ENCODE assay signal across 8 cellular contexts in genomic region chr15:57213783-57214366, GRCh38.
DNase-seq lines count a peak whose midpoint lies in the region; ATAC-seq and TF ChIP-seq lines count a peak whose summit lies in the region.

No MANE protein-coding gene starts in this region.

- H2AFZ ChIP-seq in osteoblast (ENCODE audit: low read length) = no peak overlapping the region

- peak overlapping the region; percentile 25 for H3K27ac Mint-ChIP-seq in Calu3 (ENCODE audit: unreplicated experiment)
- no peak overlapping the region for H3K27ac Mint-ChIP-seq in activated T-helper 2 cell treated with anti-CD3 and anti-CD28 coated beads, Interferon-gamma antibody, Interleukin-2, Interleukin-4, amounts not matched to agents 10 μg/mL and 5 μg/mL and 100 μg/mL, durations not matched to agents 14 hours and 24 hours and 36 hours

- no peak overlapping the region for H3K4me3 Mint-ChIP-seq in Calu3 (ENCODE audit: low read depth, unreplicated experiment)
- H3K4me3 Mint-ChIP-seq in activated T-helper 2 cell treated with anti-CD3 and anti-CD28 coated beads, Interferon-gamma antibody, Interleukin-2, Interleukin-4, amounts not matched to agents 10 μg/mL and 5 μg/mL and 100 μg/mL, durations not matched to agents 14 hours and 24 hours and 36 hours (ENCODE audit: low read depth) = no peak overlapping the region

- no peaks in the 10 kb centered on the region for H4K20me1 ChIP-seq in osteoblast (ENCODE audit: insufficient read depth, low read length)

- DNase-seq in Calu3 = no peak
- peak; percentile 85 for DNase-seq in OCI-M1 (lab: John Stamatoyannopoulos, UW)
- DNase-seq in esophagus squamous epithelium (lab: John Stamatoyannopoulos, UW) = no peak
- DNase-seq in osteoblast (ENCODE audit: insufficient read length, low spot score, missing footprints) = no peak
- DNase-seq in SKM-1 (lab: John Stamatoyannopoulos, UW; ENCODE audit: unreplicated experiment) = no peak
- DNase-seq in stomach = no peak
- no peak for DNase-seq in activated T-helper 2 cell treated with anti-CD3 and anti-CD28 coated beads, Interferon-gamma antibody, Interleukin-2, Interleukin-4, amounts not matched to agents 10 μg/mL and 5 μg/mL and 100 μg/mL, durations not matched to agents 14 hours and 24 hours and 36 hours (ENCODE audit: low spot score)

- no peaks in the 10 kb centered on the region for H3K9me3 ChIP-seq in esophagus squamous epithelium
- H3K9me3 ChIP-seq in osteoblast (ENCODE audit: low read depth, low read length) = no peaks in the 10 kb centered on the region
- no peaks in the 10 kb centered on the region for H3K9me3 ChIP-seq in stomach

- H3K4me1 Mint-ChIP-seq in Calu3 (ENCODE audit: low read depth, unreplicated experiment) = peaks cover 50% of the 10 kb centered on the region
- peaks cover 2% of the 10 kb centered on the region for H3K4me1 Mint-ChIP-seq in activated T-helper 2 cell treated with anti-CD3 and anti-CD28 coated beads, Interferon-gamma antibody, Interleukin-2, Interleukin-4, amounts not matched to agents 10 μg/mL and 5 μg/mL and 100 μg/mL, durations not matched to agents 14 hours and 24 hours and 36 hours (ENCODE audit: low read depth)

- no peaks in the 10 kb centered on the region for H3K9me3 Mint-ChIP-seq in Calu3 (ENCODE audit: low read depth, unreplicated experiment)
- H3K9me3 Mint-ChIP-seq in activated T-helper 2 cell treated with anti-CD3 and anti-CD28 coated beads, Interferon-gamma antibody, Interleukin-2, Interleukin-4, amounts not matched to agents 10 μg/mL and 5 μg/mL and 100 μg/mL, durations not matched to agents 14 hours and 24 hours and 36 hours = no peaks in the 10 kb centered on the region

- no peak overlapping the region for H3K4me3 ChIP-seq in esophagus squamous epithelium
- H3K4me3 ChIP-seq in osteoblast (ENCODE audit: insufficient read depth, low read length) = no peak overlapping the region
- no peak overlapping the region for H3K4me3 ChIP-seq in stomach

- CTCF ChIA-PET in Calu3 (lab: Charles Lee) = interaction anchor here (0.7 to 1.9 kb wide), 7 partner anchors 60 to 392 kb away, joined by 3 to 12 read pairs (median 4); partner anchors contain the start of gene TCF12

- H3K79me2 ChIP-seq in osteoblast (ENCODE audit: insufficient read depth, low read length) = peaks cover 18% of the 10 kb centered on the region

- no peak overlapping the region for H3K27ac ChIP-seq in esophagus squamous epithelium
- peak overlapping the region; percentile 17 for H3K27ac ChIP-seq in osteoblast (ENCODE audit: low read depth, low read length)
- H3K27ac ChIP-seq in stomach = no peak overlapping the region

- H3K36me3 ChIP-seq in esophagus squamous epithelium = no peaks in the 10 kb centered on the region
- H3K36me3 ChIP-seq in osteoblast (ENCODE audit: insufficient read depth, low read length) = no peaks in the 10 kb centered on the region
- H3K36me3 ChIP-seq in stomach = no peaks in the 10 kb centered on the region

- H3K27me3 ChIP-seq in esophagus squamous epithelium (no peaks in the 10 kb centered on the region), osteoblast (ENCODE audit: insufficient read depth, low read length) (no peaks in the 10 kb centered on the region), stomach (no peaks in the 10 kb centered on the region)

- no TSS peak for BruUV-seq in Calu3 (replicated peaks; lab: Mats Ljungman, UMichigan)

- TF ChIP-seq POLR2A in esophagus squamous epithelium (IDR thresholded peaks at IDR 0.05) (no peak), stomach (IDR thresholded peaks at IDR 0.05) (no peak)

- H3K36me3 Mint-ChIP-seq in Calu3 (ENCODE audit: insufficient read depth, unreplicated experiment) = no peaks in the 10 kb centered on the region
- H3K36me3 Mint-ChIP-seq in activated T-helper 2 cell treated with anti-CD3 and anti-CD28 coated beads, Interferon-gamma antibody, Interleukin-2, Interleukin-4, amounts not matched to agents 10 μg/mL and 5 μg/mL and 100 μg/mL, durations not matched to agents 14 hours and 24 hours and 36 hours (ENCODE audit: low read depth) = no peaks in the 10 kb centered on the region

- intact Hi-C loops in Calu3 (cut with micrococcal nuclease; ENCODE audit: unreplicated experiment) (loop anchor here (1.0 to 5.0 kb wide), 4 partner anchors 47 to 717 kb away; no protein-coding TSS in a partner anchor), esophagus squamous epithelium (cut with DNase I) (no loop called here), stomach (cut with DNase I; ENCODE audit: low total_unique reads) (no loop called here)
- intact Hi-C loops in activated T-helper 2 cell treated with anti-CD3 and anti-CD28 coated beads, Interferon-gamma antibody, Interleukin-2, Interleukin-4, amounts not matched to agents 10 μg/mL and 5 μg/mL and 100 μg/mL, durations not matched to agents 14 hours and 24 hours and 36 hours (cut with micrococcal nuclease) = loop anchor here (5.0 kb wide), 1 partner anchor 392 kb away; no protein-coding TSS in a partner anchor

- peak; percentile 44 for ATAC-seq in HG02759 (IDR thresholded peaks at IDR 0.05; ENCODE audit: unreplicated experiment)

- no peaks in the 10 kb centered on the region for H3K27me3 Mint-ChIP-seq in Calu3 (ENCODE audit: unreplicated experiment)
- peaks cover 1% of the 10 kb centered on the region for H3K27me3 Mint-ChIP-seq in activated T-helper 2 cell treated with anti-CD3 and anti-CD28 coated beads, Interferon-gamma antibody, Interleukin-2, Interleukin-4, amounts not matched to agents 10 μg/mL and 5 μg/mL and 100 μg/mL, durations not matched to agents 14 hours and 24 hours and 36 hours (ENCODE audit: low read depth)

- H3K4me1 ChIP-seq in esophagus squamous epithelium = peaks cover 0 to 44% (median 18%) of the 10 kb centered on the region in 3 donors
- peaks cover 51% of the 10 kb centered on the region for H3K4me1 ChIP-seq in osteoblast (ENCODE audit: insufficient read depth, low read length)
- H3K4me1 ChIP-seq in stomach = peaks cover 0 to 57% (median 42%) of the 10 kb centered on the region in 4 donors

- no peak overlapping the region for H3K4me2 ChIP-seq in osteoblast (ENCODE audit: insufficient read depth, low read length)

- TF ChIP-seq EP300 in stomach (IDR thresholded peaks at IDR 0.05) = no peak

- 46 to 49% methylated on average over 6 of the region's 6 CpGs for WGBS in esophagus squamous epithelium, 2 donors
- 21 to 34% (median 25%) methylated on average over 6 of the region's 6 CpGs for WGBS in stomach, 5 donors

- no peak for TF ChIP-seq CTCF in Calu3 (IDR thresholded peaks at IDR 0.05; ENCODE audit: unreplicated experiment)
- TF ChIP-seq CTCF in esophagus squamous epithelium (IDR thresholded peaks at IDR 0.05) = peak in 5 of 6 experiments; percentile 27 to 47 (median 32)
- peak; percentile 56 for TF ChIP-seq CTCF in osteoblast (IDR thresholded peaks at IDR 0.05; ENCODE audit: extremely low read depth, low read depth, low read length)
- peak in 3 of 7 experiments; percentile 23 to 57 (median 31) for TF ChIP-seq CTCF in stomach (IDR thresholded peaks at IDR 0.05)

Comparison
In these comparisons a context has a peak if more than half of its experiments do, and no peak if none do; other contexts are left out.
1. intact Hi-C loops: an anchor here in Calu3 (1.0 to 5.0 kb wide) and activated T-helper 2 cell treated with anti-CD3 and anti-CD28 coated beads, Interferon-gamma antibody, Interleukin-2, Interleukin-4, amounts not matched to agents 10 μg/mL and 5 μg/mL and 100 μg/mL, durations not matched to agents 14 hours and 24 hours and 36 hours (5.0 kb wide); none called in esophagus squamous epithelium and stomach.